ENCODE assay signal across 13 cellular contexts in genomic region chr6:252775-253526, GRCh38. TPM values are rescaled to one million over a fixed set of nuclear protein-coding genes. Genes with fewer than 3 reads are reported as not detected.
DNase-seq lines count a peak whose midpoint lies in the region; ATAC-seq and TF ChIP-seq lines count a peak whose summit lies in the region.
"Had no signal": no experiment of that assay in that cellular context is flagged by ENCODE, and none has a peak within 500 bp of the region (broad histone marks: within the 10 kb centered on the region; RNA-seq: fewer than 3 reads in every experiment).

No MANE protein-coding gene starts in this region.

- H3K9me3 Mint-ChIP-seq in activated T-cell treated with anti-CD3 and anti-CD28 coated beads, Interleukin-2, amount 50 U/mL, for 72 hours = no peaks in the 10 kb centered on the region
- no peaks in the 10 kb centered on the region for H3K9me3 Mint-ChIP-seq in activated T-cell treated with anti-CD3 and anti-CD28 coated beads, Interleukin-2, amount 50 U/mL, for 4 hours
- no peaks in the 10 kb centered on the region for H3K9me3 Mint-ChIP-seq in activated naive CD8-positive, alpha-beta T cell treated with anti-CD3 and anti-CD28 coated beads, Interleukin-2, amount 50 U/mL, for 24 hours

- H3K4me1 ChIP-seq in upper lobe of right lung = peaks cover 5% of the 10 kb centered on the region
- H3K4me1 ChIP-seq: ascending aorta, lower lobe of right lung had no signal

- no peaks in the 10 kb centered on the region for H3K27me3 Mint-ChIP-seq in activated T-cell treated with anti-CD3 and anti-CD28 coated beads, Interleukin-2, amount 50 U/mL, for 72 hours (ENCODE audit: low read depth)
- no peaks in the 10 kb centered on the region for H3K27me3 Mint-ChIP-seq in activated T-cell treated with anti-CD3 and anti-CD28 coated beads, Interleukin-2, amount 50 U/mL, for 4 hours (ENCODE audit: low read depth)
- H3K27me3 Mint-ChIP-seq in activated naive CD8-positive, alpha-beta T cell treated with anti-CD3 and anti-CD28 coated beads, Interleukin-2, amount 50 U/mL, for 24 hours = no peaks in the 10 kb centered on the region

- H3K4me3 ChIP-seq in upper lobe of right lung = no peak overlapping the region
- H3K4me3 ChIP-seq: ascending aorta, lower lobe of right lung had no signal

- H3K27me3 ChIP-seq in upper lobe of right lung = no peaks in the 10 kb centered on the region
- H3K27me3 ChIP-seq: ascending aorta, neutrophil had no signal

- intact Hi-C loops in upper lobe of right lung (cut with DNase I) = no loop called here

- H3K9me3 ChIP-seq in upper lobe of right lung = no peaks in the 10 kb centered on the region
- H3K9me3 ChIP-seq: ascending aorta, lower lobe of right lung, neutrophil had no signal

- no peak for DNase-seq in activated T-cell treated with anti-CD3 and anti-CD28 coated beads, Interleukin-2, amount 50 U/mL, for 72 hours
- DNase-seq in activated T-cell treated with anti-CD3 and anti-CD28 coated beads, Interleukin-2, amount 50 U/mL, for 4 hours = no peak
- DNase-seq in NCI-H2081 treated with DMSO at 0.1 percent for 48 hours (lab: John Stamatoyannopoulos, UW) (peak; percentile 5), upper lobe of right lung (no peak), HuH-7 (ENCODE audit: low spot score) (no peak), OCI-M1 (lab: John Stamatoyannopoulos, UW) (no peak), HUDEP-2 (lab: John Stamatoyannopoulos, UW; ENCODE audit: unreplicated experiment in 76 of 76) (no peak)
- DNase-seq in activated naive CD8-positive, alpha-beta T cell treated with anti-CD3 and anti-CD28 coated beads, Interleukin-2, amount 50 U/mL, for 24 hours = no peak
- DNase-seq: lower lobe of right lung, NCI-H1105 treated with DMSO at 0.1 percent for 48 hours, PC-3 had no signal

- H3K27ac Mint-ChIP-seq in activated T-cell treated with anti-CD3 and anti-CD28 coated beads, Interleukin-2, amount 50 U/mL, for 72 hours = peak overlapping the region; percentile 50
- peak overlapping the region; percentile 92 for H3K27ac Mint-ChIP-seq in activated naive CD8-positive, alpha-beta T cell treated with anti-CD3 and anti-CD28 coated beads, Interleukin-2, amount 50 U/mL, for 24 hours

- H3K36me3 ChIP-seq in upper lobe of right lung = no peaks in the 10 kb centered on the region
- H3K36me3 ChIP-seq: ascending aorta, lower lobe of right lung, neutrophil had no signal

- H3K4me3 Mint-ChIP-seq in activated T-cell treated with anti-CD3 and anti-CD28 coated beads, Interleukin-2, amount 50 U/mL, for 72 hours = peak overlapping the region; percentile 27 to 62
- no peak overlapping the region for H3K4me3 Mint-ChIP-seq in activated T-cell treated with anti-CD3 and anti-CD28 coated beads, Interleukin-2, amount 50 U/mL, for 4 hours
- H3K4me3 Mint-ChIP-seq in activated naive CD8-positive, alpha-beta T cell treated with anti-CD3 and anti-CD28 coated beads, Interleukin-2, amount 50 U/mL, for 24 hours = no peak overlapping the region

- no peak for TF ChIP-seq CTCF in upper lobe of right lung (IDR thresholded peaks at IDR 0.05)

- ATAC-seq in activated T-cell treated with anti-CD3 and anti-CD28 coated beads, Interleukin-2, amount 50 U/mL, for 72 hours (replicated peaks in 1 of 2) = no peak
- ATAC-seq in activated T-cell treated with anti-CD3 and anti-CD28 coated beads, Interleukin-2, amount 50 U/mL, for 4 hours = no peak
- ATAC-seq in activated naive CD8-positive, alpha-beta T cell treated with anti-CD3 and anti-CD28 coated beads, Interleukin-2, amount 50 U/mL, for 24 hours = no peak
- ATAC-seq in upper lobe of right lung = peak; percentile 54
- ATAC-seq: PC-3 had no signal

- H3K4me1 Mint-ChIP-seq in activated T-cell treated with anti-CD3 and anti-CD28 coated beads, Interleukin-2, amount 50 U/mL, for 72 hours (ENCODE audit: low read depth) = peaks cover 61% of the 10 kb centered on the region
- peaks cover 49% of the 10 kb centered on the region for H3K4me1 Mint-ChIP-seq in activated T-cell treated with anti-CD3 and anti-CD28 coated beads, Interleukin-2, amount 50 U/mL, for 4 hours (ENCODE audit: low read depth)
- H3K4me1 Mint-ChIP-seq in activated naive CD8-positive, alpha-beta T cell treated with anti-CD3 and anti-CD28 coated beads, Interleukin-2, amount 50 U/mL, for 24 hours = peaks cover 65% of the 10 kb centered on the region

- H3K36me3 Mint-ChIP-seq in activated T-cell treated with anti-CD3 and anti-CD28 coated beads, Interleukin-2, amount 50 U/mL, for 72 hours (ENCODE audit: insufficient read depth in 2 of 2) = no peaks in the 10 kb centered on the region
- H3K36me3 Mint-ChIP-seq in activated T-cell treated with anti-CD3 and anti-CD28 coated beads, Interleukin-2, amount 50 U/mL, for 4 hours (ENCODE audit: insufficient read depth) = no peaks in the 10 kb centered on the region
- H3K36me3 Mint-ChIP-seq in activated naive CD8-positive, alpha-beta T cell treated with anti-CD3 and anti-CD28 coated beads, Interleukin-2, amount 50 U/mL, for 24 hours (ENCODE audit: low read depth) = no peaks in the 10 kb centered on the region

- H3K27ac ChIP-seq in upper lobe of right lung = no peak overlapping the region
- H3K27ac ChIP-seq: ascending aorta, lower lobe of right lung, neutrophil had no signal

RNA-seq across cellular contexts. Expression of gene DUSP22, which starts 39.3 kb away (rescaled TPM):
- 10 to 100 TPM; 43.6 to 48.6 TPM for total RNA-seq in activated T-cell treated with anti-CD3 and anti-CD28 coated beads, Interleukin-2, amount 50 U/mL, for 72 hours
- total RNA-seq in activated T-cell treated with anti-CD3 and anti-CD28 coated beads, Interleukin-2, amount 50 U/mL, for 4 hours = 10 to 100 TPM; 27.5 to 32.5 (median 30.9) TPM
- total RNA-seq in upper lobe of right lung = 61.2 TPM

Comparison
In these comparisons a context has a peak if more than half of its experiments do, and no peak if none do; other contexts are left out.
1. H3K4me3 Mint-ChIP-seq: peak in activated T-cell treated with anti-CD3 and anti-CD28 coated beads, Interleukin-2, amount 50 U/mL, for 72 hours (2 of 2); none in activated T-cell treated with anti-CD3 and anti-CD28 coated beads, Interleukin-2, amount 50 U/mL, for 4 hours (single experiment) and activated naive CD8-positive, alpha-beta T cell treated with anti-CD3 and anti-CD28 coated beads, Interleukin-2, amount 50 U/mL, for 24 hours (single experiment).